Comparison of ENCODE assay signal across 14 cellular contexts in genomic region chr20:53693265-53693871, GRCh38.
DNase-seq lines count a peak whose midpoint lies in the region; ATAC-seq and TF ChIP-seq lines count a peak whose summit lies in the region.
"Had no signal": no experiment of that assay in that cellular context is flagged by ENCODE, and none has a peak within 500 bp of the region (broad histone marks: within the 10 kb centered on the region; RNA-seq: fewer than 3 reads in every experiment).

No MANE protein-coding gene starts in this region.

- no TSS peak for BruUV-seq in A673 (replicated peaks; lab: Mats Ljungman, UMichigan)

- no peaks in the 10 kb centered on the region for H3K27me3 ChIP-seq in DOHH2 (ENCODE audit: control insufficient read depth, low read length)
- no peaks in the 10 kb centered on the region for H3K27me3 ChIP-seq in A673 (replicated peaks; ENCODE audit: insufficient read depth, low read depth, low read length, poor library complexity)
- H3K27me3 ChIP-seq: cardiac muscle cell, tibial artery had no signal

- peaks cover 56% of the 10 kb centered on the region for H3K4me1 Mint-ChIP-seq in activated CD8-positive, alpha-beta T cell treated with anti-CD3 and anti-CD28 coated beads, Interleukin-2, amount 10 ng/mL, durations not matched to agents 7 days and 5 days (ENCODE audit: low read depth)
- H3K4me1 Mint-ChIP-seq in natural killer cell = peaks cover 19 to 25% of the 10 kb centered on the region in 2 donors

- H4K20me1 ChIP-seq in DOHH2 (ENCODE audit: control insufficient read depth, insufficient read depth, low read depth, low read length) = no peaks in the 10 kb centered on the region

- H3K9me3 Mint-ChIP-seq in activated CD8-positive, alpha-beta T cell treated with anti-CD3 and anti-CD28 coated beads, Interleukin-2, amount 10 ng/mL, durations not matched to agents 7 days and 5 days (ENCODE audit: insufficient read depth) = no peaks in the 10 kb centered on the region
- H3K9me3 Mint-ChIP-seq in natural killer cell = no peaks in the 10 kb centered on the region
- H3K9me3 Mint-ChIP-seq: neural crest cell had no signal

- no peak for TF ChIP-seq CTCF in DOHH2 (IDR thresholded peaks at IDR 0.05; ENCODE audit: low read depth, low read length, poor library complexity, severe bottlenecking)
- TF ChIP-seq CTCF in natural killer cell (IDR thresholded peaks at IDR 0.05) = no peak
- no peak for TF ChIP-seq CTCF in A673 (conservative IDR thresholded peaks at IDR 0.05; ENCODE audit: low read depth, low read length)

- no peaks in the 10 kb centered on the region for H3K27me3 Mint-ChIP-seq in activated CD8-positive, alpha-beta T cell treated with anti-CD3 and anti-CD28 coated beads, Interleukin-2, amount 10 ng/mL, durations not matched to agents 7 days and 5 days (ENCODE audit: low read depth)
- H3K27me3 Mint-ChIP-seq in natural killer cell (ENCODE audit: low read depth in 2 of 2) = peaks cover 0 to 4% of the 10 kb centered on the region in 2 donors

- H3K36me3 ChIP-seq in DOHH2 (ENCODE audit: control insufficient read depth, low read length) (no peaks in the 10 kb centered on the region), A673 (ENCODE audit: insufficient read depth, low read length, poor library complexity, severe bottlenecking) (no peaks in the 10 kb centered on the region)
- H3K36me3 ChIP-seq: cardiac muscle cell, tibial artery had no signal

- H3K4me3 ChIP-seq in DOHH2 (ENCODE audit: low read length) (no peak overlapping the region), A673 (ENCODE audit: low read depth, low read length, poor library complexity, severe bottlenecking) (no peak overlapping the region)
- H3K4me3 ChIP-seq: cardiac muscle cell, tibial artery had no signal

- intact Hi-C loops in natural killer cell (cut with micrococcal nuclease) = no loop called here
- intact Hi-C loops in A673 (cut with micrococcal nuclease; ENCODE audit: unreplicated experiment) = no loop called here

- POLR2A ChIA-PET in activated CD8-positive, alpha-beta T cell treated with anti-CD3 and anti-CD28 coated beads, Interleukin-2, amount 10 ng/mL, durations not matched to agents 7 days and 5 days (lab: Charles Lee) = interaction anchor here (1.0 to 1.5 kb wide), 4 partner anchors 14 to 99 kb away, joined by 3 to 4 read pairs (median 4); no protein-coding TSS in a partner anchor
- POLR2A ChIA-PET in A673 (lab: Charles Lee; ENCODE audit: low non-redundant PET) = no interaction called here

- peak; percentile 63 for ATAC-seq in GM21447 (IDR thresholded peaks at IDR 0.05; ENCODE audit: unreplicated experiment)
- ATAC-seq in activated CD8-positive, alpha-beta T cell treated with anti-CD3 and anti-CD28 coated beads, Interleukin-2, amount 10 ng/mL, durations not matched to agents 7 days and 5 days = peak; percentile 81
- peak; percentile 74 to 91 (median 78) for ATAC-seq in natural killer cell
- no peak for ATAC-seq in HG03045 (IDR thresholded peaks at IDR 0.05; ENCODE audit: unreplicated experiment)

- no peaks in the 10 kb centered on the region for H3K9me2 ChIP-seq in DOHH2 (replicated peaks; ENCODE audit: control insufficient read depth, low read length)

- H3K4me1 ChIP-seq in DOHH2 (ENCODE audit: control insufficient read depth, low read length) (peaks cover 17% of the 10 kb centered on the region), A673 (ENCODE audit: insufficient read depth, low read length, poor library complexity, severe bottlenecking) (peaks cover 5% of the 10 kb centered on the region)
- H3K4me1 ChIP-seq: tibial artery had no signal

- H3F3A ChIP-seq in DOHH2 (ENCODE audit: control insufficient read depth, insufficient read depth) = 0 out of 2 replicates have a peak, but pooled peaks cover 3% of the 10 kb centered on the region

- H3K36me3 Mint-ChIP-seq in activated CD8-positive, alpha-beta T cell treated with anti-CD3 and anti-CD28 coated beads, Interleukin-2, amount 10 ng/mL, durations not matched to agents 7 days and 5 days (ENCODE audit: low read depth) = no peaks in the 10 kb centered on the region
- H3K36me3 Mint-ChIP-seq in natural killer cell = no peaks in the 10 kb centered on the region

- H3K9me3 ChIP-seq in DOHH2 (ENCODE audit: control insufficient read depth, insufficient read depth, low read length) = no peaks in the 10 kb centered on the region
- H3K9me3 ChIP-seq in A673 (ENCODE audit: low read depth, low read length, poor library complexity, severe bottlenecking) = no peaks in the 10 kb centered on the region
- H3K9me3 ChIP-seq: Caco-2, tibial artery had no signal

- H3K27ac Mint-ChIP-seq in activated CD8-positive, alpha-beta T cell treated with anti-CD3 and anti-CD28 coated beads, Interleukin-2, amount 10 ng/mL, durations not matched to agents 7 days and 5 days = peak overlapping the region; percentile 78
- H3K27ac Mint-ChIP-seq in natural killer cell = peak overlapping the region in 1 of 2 donors; percentile 70

- DNase-seq in activated CD8-positive, alpha-beta T cell treated with anti-CD3 and anti-CD28 coated beads, Interleukin-2, amount 10 ng/mL, durations not matched to agents 7 days and 5 days = peak; percentile 50
- no peak for DNase-seq in natural killer cell
- DNase-seq in A673 (ENCODE audit: low spot score) = no peak
- no peak for DNase-seq in NCI-H526 treated with DMSO at 0.1 percent for 48 hours (lab: John Stamatoyannopoulos, UW)
- no peak for DNase-seq in NCI-H1105 (lab: John Stamatoyannopoulos, UW)
- DNase-seq: Caco-2, NCI-H146, NCI-H524 treated with DMSO at 0.1 percent for 48 hours had no signal

- CTCF ChIA-PET in activated CD8-positive, alpha-beta T cell treated with anti-CD3 and anti-CD28 coated beads, Interleukin-2, amount 10 ng/mL, durations not matched to agents 7 days and 5 days (lab: Charles Lee) = interaction anchor here (0.8 to 2.3 kb wide), 4 partner anchors 11 to 247 kb away, joined by 3 to 9 read pairs (median 4); no protein-coding TSS in a partner anchor
- CTCF ChIA-PET in A673 (lab: Charles Lee) = no interaction called here

- peak overlapping the region; percentile 57 for H3K4me3 Mint-ChIP-seq in activated CD8-positive, alpha-beta T cell treated with anti-CD3 and anti-CD28 coated beads, Interleukin-2, amount 10 ng/mL, durations not matched to agents 7 days and 5 days
- H3K4me3 Mint-ChIP-seq in natural killer cell = peak overlapping the region; percentile 81
- H3K4me3 Mint-ChIP-seq: neural crest cell had no signal

- no peaks in the 10 kb centered on the region for H3K79me2 ChIP-seq in DOHH2 (ENCODE audit: control insufficient read depth, low read length)

- peak overlapping the region; percentile 31; the same call in 1 of the 2 replicates for H3K4me2 ChIP-seq in DOHH2 (ENCODE audit: low read length)

- H3K27ac ChIP-seq in DOHH2 (ENCODE audit: low read depth, low read length) (no peak overlapping the region), A673 (ENCODE audit: low read depth, low read length, poor library complexity, severe bottlenecking) (no peak overlapping the region)
- H3K27ac ChIP-seq: cardiac muscle cell, tibial artery had no signal
